26 cellular contexts compared by ENCODE assay signal in the genomic region with DNA sequence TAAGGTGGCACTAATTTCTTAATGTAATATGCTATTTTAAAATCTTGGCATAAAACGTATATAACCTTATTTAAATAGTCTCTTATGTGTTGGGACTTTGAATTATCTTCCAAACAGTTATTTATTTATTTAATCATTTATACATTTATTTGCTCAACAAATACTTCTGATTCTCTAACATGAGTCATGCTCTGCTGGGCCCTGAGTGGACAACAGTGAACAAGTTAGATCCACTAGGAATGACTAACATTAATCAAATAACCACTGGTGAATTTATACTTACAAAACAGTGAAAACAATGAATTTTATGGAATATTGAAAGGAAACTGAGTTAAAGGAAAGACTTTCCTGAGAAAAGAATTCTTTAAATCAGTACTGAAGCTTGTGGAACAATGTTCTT.
"Had no signal": no experiment of that assay in that cellular context is flagged by ENCODE, and none has a peak within 500 bp of the region (broad histone marks: within the 10 kb centered on the region; RNA-seq: fewer than 3 reads in every experiment).

No MANE protein-coding gene starts in this region.

- H3K4me1 Mint-ChIP-seq: activated CD4-positive, alpha-beta T cell treated with anti-CD3 and anti-CD28 coated beads, Interleukin-2, amount 10 ng/mL, durations not matched to agents 24 days and 14 days; activated CD8-positive, alpha-beta memory T cell treated with anti-CD3 and anti-CD28 coated beads, Interleukin-2, amount 10 ng/mL, durations not matched to agents 7 days and 5 days; natural killer cell; stimulated activated naive B cell treated with anti-CD40 and anti-IgM and Interleukin-4, amounts not matched to agents 10 μg/mL and 1 μg/mL and 100 μg/mL, for 72 hours had no signal

- H3K4me1 ChIP-seq: adrenal gland, body of pancreas, colonic mucosa, esophagus muscularis mucosa, gastroesophageal sphincter, transverse colon, uterus had no signal

- H3K4me3 Mint-ChIP-seq: activated CD4-positive, alpha-beta T cell treated with anti-CD3 and anti-CD28 coated beads, Interleukin-2, amount 10 ng/mL, durations not matched to agents 24 days and 14 days; activated CD8-positive, alpha-beta memory T cell treated with anti-CD3 and anti-CD28 coated beads, Interleukin-2, amount 10 ng/mL, durations not matched to agents 7 days and 5 days; activated CD8-positive, alpha-beta T cell treated with anti-CD3 and anti-CD28 coated beads for 36 hours; activated T-helper 1 cell treated with anti-CD3 and anti-CD28 coated beads, Interleukin-12 subunit alpha, Interleukin-12 subunit beta, Interleukin-2, Interleukin-4 antibody, amounts not matched to agents 30 ng/mL and 10 ng/mL and 1 ng/mL, durations not matched to agents 14 hours and 24 hours and 36 hours; effector memory CD8-positive, alpha-beta T cell; natural killer cell; stimulated activated naive B cell treated with anti-CD40 and anti-IgM and Interleukin-4, amounts not matched to agents 10 μg/mL and 1 μg/mL and 100 μg/mL, for 72 hours had no signal

- H3K27me3 ChIP-seq: adrenal gland, body of pancreas, colonic mucosa, dorsolateral prefrontal cortex, esophagus muscularis mucosa, gastroesophageal sphincter, transverse colon, uterus had no signal

- H3K4me3 ChIP-seq: body of pancreas, colonic mucosa, dorsolateral prefrontal cortex, esophagus muscularis mucosa, gastroesophageal sphincter, transverse colon, uterus had no signal

- H3K9me3 ChIP-seq: adrenal gland, body of pancreas, colonic mucosa, esophagus muscularis mucosa, gastroesophageal sphincter, transverse colon, uterus had no signal

- H3K27ac Mint-ChIP-seq: activated CD4-positive, alpha-beta T cell treated with anti-CD3 and anti-CD28 coated beads, Interleukin-2, amount 10 ng/mL, durations not matched to agents 24 days and 14 days; activated CD8-positive, alpha-beta memory T cell treated with anti-CD3 and anti-CD28 coated beads, Interleukin-2, amount 10 ng/mL, durations not matched to agents 7 days and 5 days; activated CD8-positive, alpha-beta T cell treated with anti-CD3 and anti-CD28 coated beads for 36 hours; activated naive CD4-positive, alpha-beta T cell treated with anti-CD3 and anti-CD28 coated beads, Interleukin-2, amount 50 U/mL, for 72 hours; activated T-helper 1 cell treated with anti-CD3 and anti-CD28 coated beads, Interleukin-12 subunit alpha, Interleukin-12 subunit beta, Interleukin-2, Interleukin-4 antibody, amounts not matched to agents 30 ng/mL and 10 ng/mL and 1 ng/mL, durations not matched to agents 14 hours and 24 hours and 36 hours; effector memory CD8-positive, alpha-beta T cell; natural killer cell; progenitor cell of endocrine pancreas; stimulated activated naive B cell treated with anti-CD40 and anti-IgM and Interleukin-4, amounts not matched to agents 10 μg/mL and 1 μg/mL and 100 μg/mL, for 72 hours had no signal

- ATAC-seq: activated CD8-positive, alpha-beta memory T cell treated with anti-CD3 and anti-CD28 coated beads, Interleukin-2, amount 10 ng/mL, durations not matched to agents 7 days and 5 days; activated CD8-positive, alpha-beta T cell treated with anti-CD3 and anti-CD28 coated beads for 36 hours; activated naive CD4-positive, alpha-beta T cell treated with anti-CD3 and anti-CD28 coated beads, Interleukin-2, amount 50 U/mL, for 72 hours; body of pancreas; effector memory CD8-positive, alpha-beta T cell; gastroesophageal sphincter; left cardiac atrium; natural killer cell; stimulated activated naive B cell treated with anti-CD40 and anti-IgM and Interleukin-4, amounts not matched to agents 10 μg/mL and 1 μg/mL and 100 μg/mL, for 72 hours had no signal

- DNase-seq: activated CD4-positive, alpha-beta T cell treated with anti-CD3 and anti-CD28 coated beads, Interleukin-2, amount 10 ng/mL, durations not matched to agents 24 days and 14 days; activated CD8-positive, alpha-beta memory T cell treated with anti-CD3 and anti-CD28 coated beads, Interleukin-2, amount 10 ng/mL, durations not matched to agents 7 days and 5 days; activated CD8-positive, alpha-beta T cell treated with anti-CD3 and anti-CD28 coated beads for 36 hours; adrenal gland; body of pancreas; caudate nucleus; colonic mucosa; dorsolateral prefrontal cortex; effector memory CD8-positive, alpha-beta T cell; head of caudate nucleus; hypothalamus; islet precursor cell; left cardiac atrium; midbrain; natural killer cell; stimulated activated CD4-positive, alpha-beta T cell treated with anti-CD3 and anti-CD28 coated beads, Interleukin-2, amount 100 ng/mL, for 48 hours; stimulated activated CD8-positive, alpha-beta memory T cell treated with anti-CD3 and anti-CD28 coated beads, Interleukin-4, amount 100 ng/mL, for 48 hours; stimulated activated naive B cell treated with anti-CD40 and anti-IgM and Interleukin-4, amounts not matched to agents 10 μg/mL and 1 μg/mL and 100 μg/mL, for 72 hours; transverse colon; uterus had no signal

- H3K9me3 Mint-ChIP-seq: activated T-helper 1 cell treated with anti-CD3 and anti-CD28 coated beads, Interleukin-12 subunit alpha, Interleukin-12 subunit beta, Interleukin-2, Interleukin-4 antibody, amounts not matched to agents 30 ng/mL and 10 ng/mL and 1 ng/mL, durations not matched to agents 14 hours and 24 hours and 36 hours had no signal

- FAIRE-seq: endothelial cell of umbilical vein had no signal

- H3K36me3 Mint-ChIP-seq: activated CD8-positive, alpha-beta memory T cell treated with anti-CD3 and anti-CD28 coated beads, Interleukin-2, amount 10 ng/mL, durations not matched to agents 7 days and 5 days; activated naive CD4-positive, alpha-beta T cell treated with anti-CD3 and anti-CD28 coated beads, Interleukin-2, amount 50 U/mL, for 72 hours; natural killer cell; stimulated activated naive B cell treated with anti-CD40 and anti-IgM and Interleukin-4, amounts not matched to agents 10 μg/mL and 1 μg/mL and 100 μg/mL, for 72 hours had no signal

- H3K27ac ChIP-seq: adrenal gland, body of pancreas, colonic mucosa, dorsolateral prefrontal cortex, esophagus muscularis mucosa, gastroesophageal sphincter, transverse colon, uterus had no signal

- H3K27me3 Mint-ChIP-seq: activated CD4-positive, alpha-beta T cell treated with anti-CD3 and anti-CD28 coated beads, Interleukin-2, amount 10 ng/mL, durations not matched to agents 24 days and 14 days; activated CD8-positive, alpha-beta memory T cell treated with anti-CD3 and anti-CD28 coated beads, Interleukin-2, amount 10 ng/mL, durations not matched to agents 7 days and 5 days; activated CD8-positive, alpha-beta T cell treated with anti-CD3 and anti-CD28 coated beads for 36 hours; effector memory CD8-positive, alpha-beta T cell; progenitor cell of endocrine pancreas; stimulated activated naive B cell treated with anti-CD40 and anti-IgM and Interleukin-4, amounts not matched to agents 10 μg/mL and 1 μg/mL and 100 μg/mL, for 72 hours had no signal

- H3K36me3 ChIP-seq: adrenal gland, colonic mucosa, esophagus muscularis mucosa, gastroesophageal sphincter, transverse colon, uterus had no signal
